ENCODE assay signal across 1 cellular context in genomic region chr20:32167552-32167951, GRCh38.
TF ChIP-seq lines count a peak whose summit lies in the region.

No MANE protein-coding gene starts in this region.

TF ChIP-seq in HepG2, 621 proteins besides CTCF, POLR2A, EP300 and RAD21:
- TF ChIP-seq RFX1 (IDR thresholded peaks at IDR 0.05): no peak
- TF ChIP-seq ZC3H13 (CRISPR knock-in tag; IDR thresholded peaks at IDR 0.05): peak; percentile 53; the same call in 1 of the 2 replicates
- TF ChIP-seq ZNF781 (CRISPR knock-in tag; IDR thresholded peaks at IDR 0.05; ENCODE audit: borderline replicate concordance, not compliant biosample characterization): no peak
- TF ChIP-seq ZNF329 (CRISPR knock-in tag; IDR thresholded peaks at IDR 0.05; ENCODE audit: low read depth): peak; percentile 99
- no peak for TF ChIP-seq ZNF142 (CRISPR knock-in tag; IDR thresholded peaks at IDR 0.05)
- no peak for TF ChIP-seq SP1 (IDR thresholded peaks at IDR 0.05)
- TF ChIP-seq SP1 (CRISPR knock-in tag; IDR thresholded peaks at IDR 0.05): no peak
- TF ChIP-seq ZNF530 (CRISPR knock-in tag; IDR thresholded peaks at IDR 0.05; ENCODE audit: low read depth): no peak
- TF ChIP-seq ZNF713 (CRISPR knock-in tag; IDR thresholded peaks at IDR 0.05): no peak
- no peak for TF ChIP-seq ZBTB46 (CRISPR knock-in tag; IDR thresholded peaks at IDR 0.05; ENCODE audit: borderline replicate concordance)
